ENCODE assay signal across 32 cellular contexts in genomic region chr15:68958597-68958996, GRCh38. TPM values are rescaled to one million over a fixed set of nuclear protein-coding genes. Genes with fewer than 3 reads are reported as not detected.
A peak's percentile ranks its signal among the peaks of the same experiment; 100 is the strongest.
DNase-seq lines count a peak whose midpoint lies in the region; ATAC-seq, FAIRE-seq and TF ChIP-seq lines count a peak whose summit lies in the region.
"Had no signal": no experiment of that assay in that cellular context is flagged by ENCODE, and none has a peak within 500 bp of the region (broad histone marks: within the 10 kb centered on the region; RNA-seq: fewer than 3 reads in every experiment).

No MANE protein-coding gene starts in this region.

- H3K36me3 ChIP-seq in ascending aorta: no peaks in the 10 kb centered on the region
- H3K36me3 ChIP-seq: BE2C; BLaER1; BLaER1 treated with 17β-estradiol and CSF1 and Interleukin-3, amounts not matched to agents 10 nM and 100 nM had no signal

- H3K27me3 ChIP-seq in ascending aorta: no peaks in the 10 kb centered on the region
- H3K27me3 ChIP-seq: BLaER1; BLaER1 treated with 17β-estradiol and CSF1 and Interleukin-3, amounts not matched to agents 10 nM and 100 nM had no signal

- TF ChIP-seq CTCF in A549 (IDR thresholded peaks at IDR 0.05) (no peak), ascending aorta (IDR thresholded peaks at IDR 0.05) (no peak)

- TF ChIP-seq EP300 in A549 (IDR thresholded peaks at IDR 0.05): no peak

- WGBS in A549 (ENCODE audit: missing lambda C conversion rate): 0% methylated on average over 1 of the region's 1 CpG

- H3K4me1 ChIP-seq in A549: no peaks in the 10 kb centered on the region
- no peaks in the 10 kb centered on the region for H3K4me1 ChIP-seq in ascending aorta
- H3K4me1 ChIP-seq: BE2C, Caco-2 had no signal

- no peak for TF ChIP-seq POLR2A in A549 (IDR thresholded peaks at IDR 0.05; ENCODE audit: low read length)

- intact Hi-C loops in ascending aorta (cut with DNase I): no loop called here

- H3K27ac ChIP-seq in A549: no peak overlapping the region
- no peak overlapping the region for H3K27ac ChIP-seq in ascending aorta
- H3K27ac ChIP-seq: 22Rv1; BLaER1; BLaER1 treated with 17β-estradiol and CSF1 and Interleukin-3, amounts not matched to agents 10 nM and 100 nM; C4-2B had no signal

- POLR2A ChIA-PET in A549 (lab: Yijun Ruan, JAX): no interaction called here

- H3K4me3 ChIP-seq in A549 (no peak overlapping the region), ascending aorta (no peak overlapping the region)
- H3K4me3 ChIP-seq: BLaER1; BLaER1 treated with 17β-estradiol and CSF1 and Interleukin-3, amounts not matched to agents 10 nM and 100 nM had no signal

- TF ChIP-seq RAD21 in A549 (conservative IDR thresholded peaks at IDR 0.05 in 1 of 2, IDR thresholded peaks at IDR 0.05 in 1 of 2): no peak

- no peak for ATAC-seq in A549
- ATAC-seq: CD8-positive, alpha-beta T cell had no signal

- DNase-seq in A549 (ENCODE audit: low read depth in 1 of 2, low spot score in 1 of 2) (no peak), ascending aorta (ENCODE audit: low spot score in 2 of 2) (no peak)
- DNase-seq: 8988T; ACHN; AML-193; BE2C; C1 segment of cervical spinal cord; Caco-2; Calu3; CD4-positive, alpha-beta memory T cell; CD4-positive, alpha-beta T cell; CD4-positive, CD25-positive, alpha-beta regulatory T cell; CD8-positive, alpha-beta memory T cell; CD8-positive, alpha-beta T cell; COR-L47; DMS 273 treated with DMSO at 0.1 percent for 48 hours; DMS153; DMS53; DMS79; DMS79 treated with DMSO at 0.1 percent for 48 hours; DND-41; EL had no signal

- no peak for FAIRE-seq in A549 (lab: Jason Lieb, UNC)
- FAIRE-seq: A204.1, D721Med had no signal

- H3K4me2 ChIP-seq in A549: no peak overlapping the region
- H3K4me2 ChIP-seq: BLaER1; BLaER1 treated with 17β-estradiol and CSF1 and Interleukin-3, amounts not matched to agents 10 nM and 100 nM had no signal

- CTCF ChIA-PET in A549 (lab: Yijun Ruan, JAX): no interaction called here

- H3K9me3 ChIP-seq in A549 (peaks cover 7% of the 10 kb centered on the region; the same call in 2 of the 3 replicates), ascending aorta (peaks cover 0 to 6% of the 10 kb centered on the region in 2 donors)
- H3K9me3 ChIP-seq: BE2C, BLaER1, Caco-2 had no signal

TF ChIP-seq in A549, 52 proteins besides CTCF, POLR2A, EP300 and RAD21:
- TF ChIP-seq CBX8 (IDR thresholded peaks at IDR 0.05): peak; percentile 63; the same call in 1 of the 2 replicates
- no peak for TF ChIP-seq ZSCAN20 (CRISPR knock-in tag; IDR thresholded peaks at IDR 0.05)
- peak; percentile 64; the same call in 1 of the 2 replicates for TF ChIP-seq RNF2 (IDR thresholded peaks at IDR 0.05; ENCODE audit: borderline replicate concordance, low read depth)
TF ChIP-seq in A549: peak in this region for 2.

RNA-seq across cellular contexts. Expression of gene SPESP1, which starts 28.3 kb away (rescaled TPM):
- not detected in 2 replicates for polyA plus RNA-seq in A549 (2011; rRNA removed)
- not detected in 2 replicates for polyA plus RNA-seq in A549 (2012; cell fraction: cytosol; rRNA removed)
- not detected in 2 replicates for polyA plus RNA-seq in A549 (2012; cell fraction: nucleus; rRNA removed)
- not detected in 3 replicates for polyA plus RNA-seq in A549 (2017; fragmentation: RNase III; extraction: RNeasy Plus Mini Kit Qiagen cat#74134 plus additional on column Dnase treatment)
- polyA minus RNA-seq in A549 (2011; rRNA and poly(A)+ RNA removed): not detected in 2 replicates
- total RNA-seq in ascending aorta: 6.1 TPM
- total RNA-seq: A172; A673; Caco-2; Calu3; CD4-positive, alpha-beta T cell; CD4-positive, CD25-positive, alpha-beta regulatory T cell; CD8-positive, alpha-beta T cell; Daoy had no signal

RNA-seq across cellular contexts. Expression of gene NOX5, which starts 55.9 kb away (rescaled TPM):
- polyA plus RNA-seq in A549 (2011; rRNA removed) (0.13 and 0.22 TPM in 2 replicates), A549 (2017; fragmentation: RNase III; extraction: RNeasy Plus Mini Kit Qiagen cat#74134 plus additional on column Dnase treatment) (0.17 to 0.25 TPM (median 0.19 TPM) in 3 replicates)
- polyA plus RNA-seq in A549 (2012; cell fraction: cytosol; rRNA removed): 0.11 and 0.12 TPM in 2 replicates
- 0.35 and 0.51 TPM in 2 replicates for polyA plus RNA-seq in A549 (2012; cell fraction: nucleus; rRNA removed)
- 0.34 and 0.50 TPM in 2 replicates for polyA minus RNA-seq in A549 (2011; rRNA and poly(A)+ RNA removed)
- total RNA-seq in ascending aorta: 0.53 TPM
- total RNA-seq: A172; A673; CD4-positive, alpha-beta T cell; CD4-positive, CD25-positive, alpha-beta regulatory T cell; CD8-positive, alpha-beta memory T cell; CD8-positive, alpha-beta T cell; Daoy had no signal
- polyA plus RNA-seq: CD14-positive monocyte; CD4-positive, alpha-beta memory T cell; CD4-positive, CD25-positive, alpha-beta regulatory T cell; CD8-positive, alpha-beta memory T cell had no signal
